ENCODE assay signal across 8 cellular contexts in genomic region chr19:1113278-1113985, GRCh38. TPM values are rescaled to one million over a fixed set of nuclear protein-coding genes. Genes with fewer than 3 reads are reported as not detected.
DNase-seq lines count a peak whose midpoint lies in the region; ATAC-seq and TF ChIP-seq lines count a peak whose summit lies in the region.

No MANE protein-coding gene starts in this region.

- no peaks in the 10 kb centered on the region for H3K9me3 Mint-ChIP-seq in naive thymus-derived CD4-positive, alpha-beta T cell

- no peaks in the 10 kb centered on the region for H3F3A ChIP-seq in PC-3 (ENCODE audit: low read length, unreplicated experiment)

- no peaks in the 10 kb centered on the region; the same call in 1 of the 2 replicates for H3K36me3 ChIP-seq in PC-3 (ENCODE audit: low read depth, low read length)
- H3K36me3 ChIP-seq in esophagus squamous epithelium: peaks cover 67 to 99% (median 84%) of the 10 kb centered on the region in 3 donors
- peaks cover 0 to 81% (median 12%) of the 10 kb centered on the region in 3 experiments for H3K36me3 ChIP-seq in naive thymus-derived CD4-positive, alpha-beta T cell (ENCODE audit: control insufficient read depth in 2 of 3, insufficient read depth in 3 of 3, low read length in 3 of 3)

- CTCF ChIA-PET in PC-3 (lab: Charles Lee): interaction anchor here (0.6 kb wide), 1 partner anchor 9 kb away, joined by 5 read pairs; no protein-coding TSS in a partner anchor
- CTCF ChIA-PET in naive thymus-derived CD4-positive, alpha-beta T cell (lab: Charles Lee): interaction anchor here (0.8 to 4.4 kb wide), 11 partner anchors 11 to 131 kb away, joined by 3 to 37 read pairs (median 5); no protein-coding TSS in a partner anchor

- POLR2A ChIA-PET in PC-3 (lab: Charles Lee; ENCODE audit: unreplicated experiment): no interaction called here
- POLR2A ChIA-PET in naive thymus-derived CD4-positive, alpha-beta T cell (lab: Charles Lee): interaction anchor here (0.6 to 3.4 kb wide), 16 partner anchors 10 to 156 kb away, joined by 3 to 27 read pairs (median 3); partner anchors contain the start of genes CIRBP and SBNO2

- no peaks in the 10 kb centered on the region for H4K20me1 ChIP-seq in PC-3 (ENCODE audit: low read length)

- no peak overlapping the region for H3K4me3 ChIP-seq in PC-3 (ENCODE audit: low read length)
- H3K4me3 ChIP-seq in esophagus squamous epithelium: peak overlapping the region in 1 of 4 donors; percentile 22
- no peak overlapping the region for H3K4me3 ChIP-seq in naive thymus-derived CD4-positive, alpha-beta T cell (ENCODE audit: low read length)

- H3K36me3 Mint-ChIP-seq in naive thymus-derived CD4-positive, alpha-beta T cell: peaks cover 0 to 1% (median 0%) of the 10 kb centered on the region in 5 donors

- H3K27me3 ChIP-seq in PC-3 (ENCODE audit: low read length): no peaks in the 10 kb centered on the region
- no peaks in the 10 kb centered on the region for H3K27me3 ChIP-seq in esophagus squamous epithelium
- no peaks in the 10 kb centered on the region for H3K27me3 ChIP-seq in naive thymus-derived CD4-positive, alpha-beta T cell (ENCODE audit: control insufficient read depth in 2 of 2, insufficient read depth in 2 of 2, low read length in 2 of 2)

- H3K27ac ChIP-seq in PC-3 (ENCODE audit: low read length): no peak overlapping the region
- peak overlapping the region; percentile 73 to 91 (median 84) for H3K27ac ChIP-seq in esophagus squamous epithelium
- H3K27ac ChIP-seq in naive thymus-derived CD4-positive, alpha-beta T cell (ENCODE audit: low read depth, low read length): peak overlapping the region; percentile 59

- H3K27ac Mint-ChIP-seq in naive thymus-derived CD4-positive, alpha-beta T cell: peak overlapping the region in 3 of 9 donors; percentile 36 to 77 (median 74)

- no peaks in the 10 kb centered on the region for H3K27me3 Mint-ChIP-seq in naive thymus-derived CD4-positive, alpha-beta T cell

- no peaks in the 10 kb centered on the region for H3K9me2 ChIP-seq in PC-3 (replicated peaks; ENCODE audit: low read length)

- H3K9me3 ChIP-seq in PC-3 (ENCODE audit: low read length) (no peaks in the 10 kb centered on the region), esophagus squamous epithelium (no peaks in the 10 kb centered on the region)
- no peaks in the 10 kb centered on the region for H3K9me3 ChIP-seq in naive thymus-derived CD4-positive, alpha-beta T cell (ENCODE audit: control insufficient read depth in 2 of 3, low read length in 3 of 3)

- H3K9ac ChIP-seq in PC-3 (ENCODE audit: low read length): no peak overlapping the region

- H3K4me1 Mint-ChIP-seq in naive thymus-derived CD4-positive, alpha-beta T cell: peaks cover 0 to 2% (median 0%) of the 10 kb centered on the region in 7 donors

- intact Hi-C loops in PC-3 (cut with micrococcal nuclease): loop anchor here (5.0 kb wide), 1 partner anchor 79 kb away; no protein-coding TSS in a partner anchor
- intact Hi-C loops in esophagus squamous epithelium (cut with DNase I): loop anchor here (5.0 to 10.0 kb wide), 2 partner anchors 51 to 79 kb away; no protein-coding TSS in a partner anchor
- intact Hi-C loops in naive thymus-derived CD4-positive, alpha-beta T cell (cut with micrococcal nuclease): loop anchor here (1.0 to 5.0 kb wide), 2 partner anchors 79 to 128 kb away; partner anchors contain the start of gene ATP5F1D (in 1 of the 2)

- TF ChIP-seq POLR2A in esophagus squamous epithelium (IDR thresholded peaks at IDR 0.05): peak in 1 of 4 donors; percentile 11

- H3K4me1 ChIP-seq in PC-3 (ENCODE audit: insufficient read depth, low read length) (no peaks in the 10 kb centered on the region), esophagus squamous epithelium (peaks cover 30 to 71% (median 32%) of the 10 kb centered on the region in 3 donors)
- peaks cover 0 to 8% of the 10 kb centered on the region in 2 donors for H3K4me1 ChIP-seq in naive thymus-derived CD4-positive, alpha-beta T cell (ENCODE audit: control insufficient read depth in 2 of 2, insufficient read depth in 2 of 2, low read length in 2 of 2)

- no TSS peak for BruUV-seq in PC-3 (replicated peaks; lab: Mats Ljungman, UMichigan)

- peak; percentile 66 for TF ChIP-seq CTCF in PC-3 (conservative IDR thresholded peaks at IDR 0.05; ENCODE audit: low read depth, low read length)
- TF ChIP-seq CTCF in esophagus squamous epithelium (IDR thresholded peaks at IDR 0.05): peak; percentile 83 to 92 (median 87)

- no peaks in the 10 kb centered on the region for H3K79me2 ChIP-seq in PC-3 (ENCODE audit: low read length)

- 70% methylated on average over 2 of the region's 34 CpGs; no CpG with 5 or more reads in 1 of the 2 donors for WGBS in esophagus squamous epithelium, 2 donors

- no peak overlapping the region for H3K4me2 ChIP-seq in PC-3 (ENCODE audit: low read length)

- DNase-seq in GDM1 (lab: John Stamatoyannopoulos, UW): peak; percentile 41
- peak in 74 of 76 experiments; percentile 38 to 99 (median 94) for DNase-seq in HUDEP-2 (lab: John Stamatoyannopoulos, UW; ENCODE audit: unreplicated experiment in 76 of 76)
- peak; percentile 66 for DNase-seq in PC-3
- peak; percentile 70 for DNase-seq in activated T-helper 1 cell treated with Interleukin-2 at 50 U/mL for 16 hours (ENCODE audit: low read depth)
- DNase-seq in esophagus squamous epithelium (lab: John Stamatoyannopoulos, UW): peak; percentile 69
- DNase-seq in naive thymus-derived CD4-positive, alpha-beta T cell: peak; percentile 73 to 86 (median 83)
- DNase-seq in stimulated activated CD8-positive, alpha-beta memory T cell treated with anti-CD3 and anti-CD28 coated beads, Interleukin-7, amount 100 ng/mL, for 4 hours (ENCODE audit: low read depth in 2 of 2): peak; percentile 70 to 81

- ATAC-seq in PC-3: peak; percentile 72
- ATAC-seq in naive thymus-derived CD4-positive, alpha-beta T cell: peak; percentile 94
- no peak for ATAC-seq in HG03039 (IDR thresholded peaks at IDR 0.05; ENCODE audit: unreplicated experiment)

- no peak overlapping the region for H3K4me3 Mint-ChIP-seq in naive thymus-derived CD4-positive, alpha-beta T cell

- no peak overlapping the region for H2AFZ ChIP-seq in PC-3 (ENCODE audit: low read length)

RNA-seq across cellular contexts. Expression of gene GPX4, which starts 9.6 kb away (rescaled TPM):
- total RNA-seq in PC-3 (2014; rRNA removed) (517 and 644 TPM in 2 replicates), esophagus squamous epithelium (100 to 1,000 TPM; 108 to 405 (median 244) TPM)
- 100 to 1,000 TPM; 122 to 235 (median 194) TPM for total RNA-seq in naive thymus-derived CD4-positive, alpha-beta T cell
- 100 to 1,000 TPM; 417 to 522 TPM for polyA plus RNA-seq in naive thymus-derived CD4-positive, alpha-beta T cell

RNA-seq across cellular contexts. Expression of gene POLR2E, which starts 18.3 kb away (rescaled TPM):
- 335 and 375 TPM in 2 replicates for total RNA-seq in PC-3 (2014; rRNA removed)
- total RNA-seq in esophagus squamous epithelium: 100 to 1,000 TPM; 113 to 198 (median 166) TPM
- 100 to 1,000 TPM in 1 of 5 experiments, 10 to 100 TPM in 4; 75.3 to 157 (median 82.1) TPM for total RNA-seq in naive thymus-derived CD4-positive, alpha-beta T cell
- 100 to 1,000 TPM; 136 to 179 TPM for polyA plus RNA-seq in naive thymus-derived CD4-positive, alpha-beta T cell

RNA-seq across cellular contexts. Expression of gene ARHGAP45, which starts 46.5 kb away (rescaled TPM):
- total RNA-seq in PC-3 (2014; rRNA removed) (45.3 and 68.4 TPM in 2 replicates), esophagus squamous epithelium (10 to 100 TPM in 3 of 4 donors, 1 to 10 TPM in 1; 8.2 to 39.3 (median 12.5) TPM)
- total RNA-seq in naive thymus-derived CD4-positive, alpha-beta T cell: 1,000 to 10,000 TPM in 1 of 5 experiments, 100 to 1,000 TPM in 4; 467 to 1,030 (median 779) TPM
- 100 to 1,000 TPM; 305 to 880 TPM for polyA plus RNA-seq in naive thymus-derived CD4-positive, alpha-beta T cell

Comparison
In these comparisons a context has a peak if more than half of its experiments do, and no peak if none do; other contexts are left out.
1. DNase-seq: peak in every context shown above with its lines; median percentile 94 in HUDEP-2; 83 in naive thymus-derived CD4-positive, alpha-beta T cell; 76 in stimulated activated CD8-positive, alpha-beta memory T cell treated with anti-CD3 and anti-CD28 coated beads, Interleukin-7, amount 100 ng/mL, for 4 hours; 70 in activated T-helper 1 cell treated with Interleukin-2 at 50 U/mL for 16 hours; 69 in esophagus squamous epithelium; 66 in PC-3; 41 in GDM1.